11 cellular contexts compared by ENCODE assay signal in the genomic region with DNA sequence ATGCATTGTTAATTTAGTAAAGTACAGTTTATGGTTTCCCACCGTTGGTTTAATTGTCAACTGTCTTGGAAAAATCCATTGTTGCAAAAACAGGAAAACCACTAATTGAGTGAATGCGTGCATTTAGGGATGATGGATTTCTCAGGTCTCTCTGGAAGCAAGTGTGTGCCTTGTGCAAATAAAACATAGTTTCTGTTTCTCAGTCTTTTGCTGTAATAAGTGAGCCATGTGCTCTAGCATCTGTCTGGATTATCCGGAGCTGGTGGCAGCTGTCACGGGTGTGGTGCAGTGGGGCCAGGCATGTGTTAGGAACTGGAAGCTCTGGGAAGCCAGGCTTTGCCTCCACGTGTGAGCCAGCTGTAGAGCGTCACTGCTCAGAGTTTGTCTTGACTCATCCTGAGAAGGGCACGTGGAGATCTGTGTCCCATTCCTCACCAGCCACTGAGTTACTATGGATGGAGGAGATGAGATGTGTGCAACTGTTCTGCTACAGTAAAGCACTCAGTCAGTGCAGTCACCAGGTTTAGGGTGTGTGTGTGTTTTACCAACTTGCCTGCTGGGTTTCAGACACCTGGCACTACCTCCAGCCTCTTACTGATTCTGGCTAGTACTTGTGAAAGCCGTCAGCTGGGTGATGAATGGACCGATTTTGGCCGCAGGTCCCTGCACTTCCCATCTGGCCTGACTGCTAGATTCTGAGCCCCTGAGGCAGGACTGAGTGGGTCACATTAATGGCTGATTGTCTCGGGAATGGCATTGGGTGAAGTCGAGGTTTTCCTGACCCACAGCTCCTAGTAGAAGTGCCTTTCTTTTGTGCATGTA. TPM values are rescaled to one million over a fixed set of nuclear protein-coding genes. Genes with fewer than 3 reads are reported as not detected.
DNase-seq lines count a peak whose midpoint lies in the region; ATAC-seq and TF ChIP-seq lines count a peak whose summit lies in the region.
"Had no signal": no experiment of that assay in that cellular context is flagged by ENCODE, and none has a peak within 500 bp of the region (broad histone marks: within the 10 kb centered on the region; RNA-seq: fewer than 3 reads in every experiment).

No MANE protein-coding gene starts in this region.

- peaks cover 75 to 81% (median 79%) of the 10 kb centered on the region in 3 donors for H3K4me1 Mint-ChIP-seq in T-cell

- H3K27ac Mint-ChIP-seq in T-cell, result peak overlapping the region; percentile 29 to 81

- H3K4me1 ChIP-seq in foreskin keratinocyte, result peaks cover 6% of the 10 kb centered on the region

- no peaks in the 10 kb centered on the region for H3K27me3 Mint-ChIP-seq in T-cell

- no peak for ATAC-seq in T-cell (replicated peaks in 1 of 4)
- peak; percentile 67 for ATAC-seq in foreskin keratinocyte
- no peak for ATAC-seq in HG03139 (IDR thresholded peaks at IDR 0.05; ENCODE audit: unreplicated experiment)

- H3K9me3 Mint-ChIP-seq in T-cell, result no peaks in the 10 kb centered on the region
- H3K9me3 Mint-ChIP-seq: immature natural killer cell had no signal

- no peaks in the 10 kb centered on the region for H3K27me3 ChIP-seq in foreskin keratinocyte

- peak overlapping the region in 1 of 3 donors; percentile 30 for H3K4me3 Mint-ChIP-seq in T-cell
- H3K4me3 Mint-ChIP-seq: immature natural killer cell had no signal

- no peak for TF ChIP-seq CTCF in foreskin keratinocyte (conservative IDR thresholded peaks at IDR 0.05)

- POLR2A ChIA-PET in T-cell (lab: Charles Lee), result no interaction called here

- H3K36me3 Mint-ChIP-seq in T-cell, result peaks cover 7% of the 10 kb centered on the region
- H3K36me3 Mint-ChIP-seq: immature natural killer cell had no signal

- DNase-seq in DMS 273 (lab: John Stamatoyannopoulos, UW; ENCODE audit: unreplicated experiment) (peak; percentile 89), H4 (ENCODE audit: low spot score) (peak; percentile 50), T-cell (no peak), foreskin keratinocyte (peak in 1 of 2 donors; percentile 24), NCI-H2107 (lab: John Stamatoyannopoulos, UW) (no peak), HuH-7.5 (ENCODE audit: low spot score) (no peak)
- DNase-seq: activated CD4-positive, alpha-beta T cell treated with anti-CD3 and anti-CD28 coated beads for 1 hour; immature natural killer cell; KG1 had no signal

- CTCF ChIA-PET in T-cell (lab: Charles Lee), result no interaction called here

- H3K27ac ChIP-seq in foreskin keratinocyte, result no peak overlapping the region

RNA-seq across cellular contexts. Expression of a gene that starts 7.2 kb away (rescaled TPM):
- 13.2 and 17.7 TPM in 2 replicates for total RNA-seq in H4 (2014; rRNA removed; shearing (Covaris generic))
- total RNA-seq in T-cell, result 100 to 1,000 TPM in 2 of 5 donors, 10 to 100 TPM in 3; 78.9 to 118 (median 94.9) TPM
- 13.9 and 21.1 TPM in 2 replicates for total RNA-seq in foreskin keratinocyte
- 7.3 and 11.3 TPM in 2 replicates for polyA plus RNA-seq in foreskin keratinocyte

RNA-seq across cellular contexts. Expression of a gene that starts 44.6 kb away (rescaled TPM):
- total RNA-seq in H4 (2014; rRNA removed; shearing (Covaris generic)), result not detected in 2 replicates
- total RNA-seq in T-cell, result not detected
- total RNA-seq in foreskin keratinocyte, result not detected in 2 replicates
- polyA plus RNA-seq in foreskin keratinocyte, result not detected in 2 replicates
- total RNA-seq: temporal lobe had no signal
- polyA plus RNA-seq: immature natural killer cell had no signal

Comparison
In these comparisons a context has a peak if more than half of its experiments do, and no peak if none do; other contexts are left out.
1. DNase-seq: peak in DMS 273 (single experiment) and H4 (single experiment); none in T-cell (0 of 34), NCI-H2107 (single experiment) and HuH-7.5 (single experiment).